Comparison of ENCODE assay signal across 9 cellular contexts in the genomic region with DNA sequence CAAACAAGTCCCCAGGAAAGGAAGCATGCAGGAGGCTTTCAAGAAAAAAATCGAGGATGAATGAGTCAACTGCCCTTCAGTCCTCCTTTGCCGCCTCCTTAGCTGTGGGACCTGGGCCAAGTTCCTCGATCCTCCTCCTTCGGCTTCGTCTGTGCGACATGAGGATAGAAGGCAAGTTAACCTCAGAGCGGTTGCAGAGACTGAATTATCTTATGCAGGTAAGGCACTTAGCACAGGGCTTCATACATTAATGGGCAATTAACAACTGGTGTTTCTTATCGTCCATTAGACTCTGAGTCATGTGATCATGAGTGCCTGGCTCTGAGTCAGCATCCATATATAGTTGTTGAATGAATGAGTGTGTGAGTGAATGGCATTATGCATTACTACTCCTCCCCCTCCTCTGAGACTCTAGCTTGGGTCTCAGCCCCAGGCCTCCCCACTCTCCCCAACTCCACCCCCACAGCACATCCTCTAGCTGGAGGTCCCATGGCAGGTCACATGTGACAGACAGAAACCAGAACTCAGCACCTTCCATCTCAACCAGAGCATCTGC. TPM values are rescaled to one million over a fixed set of nuclear protein-coding genes. Genes with fewer than 3 reads are reported as not detected.
DNase-seq lines count a peak whose midpoint lies in the region; FAIRE-seq and TF ChIP-seq lines count a peak whose summit lies in the region.
"Had no signal": no experiment of that assay in that cellular context is flagged by ENCODE, and none has a peak within 500 bp of the region (broad histone marks: within the 10 kb centered on the region; RNA-seq: fewer than 3 reads in every experiment).

No MANE protein-coding gene starts in this region.

- peak; percentile 9 for FAIRE-seq in GM12892 (lab: Jason Lieb, UNC)

- no peak for TF ChIP-seq POLR2A in GM12892 (IDR thresholded peaks at IDR 0.05; ENCODE audit: low read depth, low read length)

- DNase-seq in GM12892 (ENCODE audit: insufficient read length) (no peak), NCI-H1105 treated with DMSO at 0.1 percent for 48 hours (lab: John Stamatoyannopoulos, UW) (peak; percentile 62), amniotic epithelial cell (ENCODE audit: low read depth) (peak; percentile 70), occipital lobe (lab: John Stamatoyannopoulos, UW) (peak; percentile 57), Kasumi-1 (lab: John Stamatoyannopoulos, UW) (no peak)
- DNase-seq in stimulated activated CD4-positive, alpha-beta T cell treated with anti-CD3 and anti-CD28 coated beads, Interleukin-2, amount 100 ng/mL, for 48 hours = no peak
- DNase-seq in activated naive CD4-positive, alpha-beta T cell treated with anti-CD3 and anti-CD28 coated beads, Interleukin-2, amount 50 U/mL, for 16 hours = no peak

RNA-seq across cellular contexts. Expression of gene TTC9B, which starts 1.6 kb away (rescaled TPM):
- 0.17 TPM for polyA plus RNA-seq in GM12892 (2012; ENCODE audit: missing spikeins)
- 59.0 TPM for total RNA-seq in occipital lobe
- total RNA-seq: cardiac muscle cell; T-helper 2 cell treated with Interferon-gamma antibody and Interleukin-4, amounts not matched to agents 100 ng/mL and 5 ng/mL, for 36 hours had no signal

RNA-seq across cellular contexts. Expression of gene CCNP, which starts 6.7 kb away (rescaled TPM):
- not detected for polyA plus RNA-seq in GM12892 (2012; ENCODE audit: missing spikeins)
- total RNA-seq in occipital lobe = 1.7 TPM

RNA-seq across cellular contexts. Expression of gene MAP3K10, which starts 28.6 kb away (rescaled TPM):
- polyA plus RNA-seq in GM12892 (2012; ENCODE audit: missing spikeins) = 6.8 TPM
- 37.4 TPM for total RNA-seq in occipital lobe

Comparison
In these comparisons a context has a peak if more than half of its experiments do, and no peak if none do; other contexts are left out.
1. DNase-seq: peak in NCI-H1105 treated with DMSO at 0.1 percent for 48 hours (single experiment), amniotic epithelial cell (single experiment) and occipital lobe (single experiment); none in GM12892 (single experiment), Kasumi-1 (0 of 2), stimulated activated CD4-positive, alpha-beta T cell treated with anti-CD3 and anti-CD28 coated beads, Interleukin-2, amount 100 ng/mL, for 48 hours (0 of 2) and activated naive CD4-positive, alpha-beta T cell treated with anti-CD3 and anti-CD28 coated beads, Interleukin-2, amount 50 U/mL, for 16 hours (single experiment).